ENCODE assay signal across 8 cellular contexts in genomic region chr2:72146357-72147302, GRCh38. TPM values are rescaled to one million over a fixed set of nuclear protein-coding genes. Genes with fewer than 3 reads are reported as not detected.
DNase-seq lines count a peak whose midpoint lies in the region; ATAC-seq, FAIRE-seq and TF ChIP-seq lines count a peak whose summit lies in the region.

No MANE protein-coding gene starts in this region.

- CTCF ChIA-PET in H1 (lab: Charles Lee; ENCODE audit: partially characterized antibody), result interaction anchor here (0.7 to 7.0 kb wide), 3 partner anchors 12 to 223 kb away, joined by 3 to 115 read pairs (median 3); no protein-coding TSS in a partner anchor

- H3F3A ChIP-seq in neural cell (ENCODE audit: insufficient read depth, low read length, poor library complexity, severe bottlenecking), result no peaks in the 10 kb centered on the region

- no peak overlapping the region for H2BK5ac ChIP-seq in H1 (ENCODE audit: low read depth, low read length)

- no peak overlapping the region for H3K4ac ChIP-seq in H1 (replicated peaks; ENCODE audit: insufficient read length, low read depth, low read length)

- no peak overlapping the region for H2AFZ ChIP-seq in KMS-11 (ENCODE audit: low read depth)
- no peak overlapping the region for H2AFZ ChIP-seq in H1 (ENCODE audit: low read length)
- H2AFZ ChIP-seq in neural cell (ENCODE audit: low read depth, low read length), result no peak overlapping the region

- TF ChIP-seq RAD21 in H1 (IDR thresholded peaks at IDR 0.05 in 1 of 2, conservative IDR thresholded peaks at IDR 0.05 in 1 of 2; ENCODE audit: low read depth in 2 of 2, low read length in 2 of 2) (no peak), neural cell (conservative IDR thresholded peaks at IDR 0.05) (no peak)

- DNase-seq in H1 (ENCODE audit: low read depth in 1 of 2, low spot score in 2 of 2) (peak in 1 of 2 experiments; percentile 58), NCI-H1048 (lab: John Stamatoyannopoulos, UW) (no peak), anterior cingulate cortex (lab: John Stamatoyannopoulos, UW) (no peak)

- H3K27ac ChIP-seq in BLaER1 treated with 17β-estradiol and CSF1 and Interleukin-3, amounts not matched to agents 10 nM and 100 nM, result no peak overlapping the region
- H3K27ac ChIP-seq in KMS-11 (no peak overlapping the region), H1 (ENCODE audit: low read depth, low read length) (no peak overlapping the region), neural cell (ENCODE audit: low read length) (no peak overlapping the region)

- H3K4me2 ChIP-seq in BLaER1 treated with 17β-estradiol and CSF1 and Interleukin-3, amounts not matched to agents 10 nM and 100 nM, result peak overlapping the region; percentile 85 to 99 (median 97)
- peak overlapping the region; percentile 71; the same call in 1 of the 2 replicates for H3K4me2 ChIP-seq in KMS-11
- peak overlapping the region; percentile 62 to 95 for H3K4me2 ChIP-seq in H1 (ENCODE audit: insufficient read depth in 1 of 2, low read depth in 2 of 2, low read length in 2 of 2)
- peak overlapping the region; percentile 1 for H3K4me2 ChIP-seq in neural cell (ENCODE audit: low read length)

- H3K27me3 ChIP-seq in BLaER1 treated with 17β-estradiol and CSF1 and Interleukin-3, amounts not matched to agents 10 nM and 100 nM, result peaks cover 88 to 99% (median 97%) of the 10 kb centered on the region in 11 experiments
- H3K27me3 ChIP-seq in KMS-11 (ENCODE audit: insufficient read depth, low read depth) (peaks cover 49% of the 10 kb centered on the region), H1 (replicated peaks in 1 of 4; ENCODE audit: control insufficient read depth in 3 of 4, extremely low read depth in 1 of 4, insufficient read depth in 3 of 4, low read length in 3 of 4) (peaks cover 60 to 94% (median 86%) of the 10 kb centered on the region in 4 experiments), neural cell (ENCODE audit: insufficient read depth, low read depth, low read length) (peaks cover 94% of the 10 kb centered on the region)

- ATAC-seq in HG02870 (IDR thresholded peaks at IDR 0.05; ENCODE audit: unreplicated experiment) (no peak), GM18502 (IDR thresholded peaks at IDR 0.05; ENCODE audit: poor library complexity, unreplicated experiment) (no peak)

- no peak overlapping the region for H4K91ac ChIP-seq in H1 (replicated peaks; ENCODE audit: insufficient read length, low read length)

- H2BK120ac ChIP-seq in H1 (replicated peaks; ENCODE audit: low read depth, low read length), result no peak overlapping the region

- H4K20me1 ChIP-seq in BLaER1 treated with 17β-estradiol and CSF1 and Interleukin-3, amounts not matched to agents 10 nM and 100 nM, result peaks cover 0 to 73% (median 52%) of the 10 kb centered on the region in 11 experiments; a peak in 19 of 22 replicates
- H4K20me1 ChIP-seq in KMS-11 (ENCODE audit: insufficient read depth), result no peaks in the 10 kb centered on the region
- H4K20me1 ChIP-seq in H1 (replicated peaks in 1 of 2; ENCODE audit: control insufficient read depth in 1 of 2, insufficient read depth in 2 of 2, low read length in 2 of 2), result peaks cover under 1 to 15% of the 10 kb centered on the region in 2 experiments
- H4K20me1 ChIP-seq in neural cell (ENCODE audit: insufficient read depth), result no peaks in the 10 kb centered on the region

- POLR2A ChIA-PET in H1 (lab: Charles Lee; ENCODE audit: partially characterized antibody), result no interaction called here

- H2AK5ac ChIP-seq in H1 (ENCODE audit: low read depth, low read length), result no peak overlapping the region

- no peaks in the 10 kb centered on the region for H3K36me3 ChIP-seq in BLaER1 treated with 17β-estradiol and CSF1 and Interleukin-3, amounts not matched to agents 10 nM and 100 nM
- H3K36me3 ChIP-seq in KMS-11 (ENCODE audit: insufficient read depth) (no peaks in the 10 kb centered on the region), H1 (ENCODE audit: control insufficient read depth in 2 of 4, insufficient read depth in 4 of 4, low read length in 3 of 4) (no peaks in the 10 kb centered on the region), neural cell (ENCODE audit: insufficient read depth, low read length) (no peaks in the 10 kb centered on the region)

- H3K18ac ChIP-seq in H1 (ENCODE audit: extremely low read depth, low read length), result no peak overlapping the region; the same call in 1 of the 2 replicates

- H3K56ac ChIP-seq in H1 (replicated peaks; ENCODE audit: insufficient read length, low read depth, low read length), result no peak overlapping the region

- H3K9me3 ChIP-seq in BLaER1 treated with 17β-estradiol and CSF1 and Interleukin-3, amounts not matched to agents 10 nM and 100 nM (replicated peaks in 1 of 11), result peaks cover 0 to 10% (median 0%) of the 10 kb centered on the region in 11 experiments; a peak in 10 of 22 replicates
- no peaks in the 10 kb centered on the region; a peak in 1 of 4 replicates for H3K9me3 ChIP-seq in H1 (ENCODE audit: insufficient read depth in 2 of 2, low read depth in 1 of 2, low read length in 1 of 2)
- H3K9me3 ChIP-seq in neural cell (ENCODE audit: low read length), result no peaks in the 10 kb centered on the region

- no peak for TF ChIP-seq CTCF in KMS-11 (conservative IDR thresholded peaks at IDR 0.05; ENCODE audit: low read depth, low read length)
- no peak for TF ChIP-seq CTCF in H1 (IDR thresholded peaks at IDR 0.05; ENCODE audit: control extremely low read depth in 1 of 3, insufficient read depth in 1 of 3, low read depth in 1 of 3, low read length in 3 of 3)
- no peak for TF ChIP-seq CTCF in neural cell (IDR thresholded peaks at IDR 0.05; ENCODE audit: poor library complexity, severe bottlenecking)

- H4K8ac ChIP-seq in H1 (ENCODE audit: extremely low read depth, insufficient read depth, low read length), result no peak overlapping the region

- no peak overlapping the region for H2BK15ac ChIP-seq in H1 (ENCODE audit: low read length)

- peak overlapping the region in 8 of 11 experiments; percentile 12 to 57 (median 28); a peak in 7 of 22 replicates for H3K9ac ChIP-seq in BLaER1 treated with 17β-estradiol and CSF1 and Interleukin-3, amounts not matched to agents 10 nM and 100 nM
- no peak overlapping the region for H3K9ac ChIP-seq in KMS-11
- H3K9ac ChIP-seq in H1 (replicated peaks in 1 of 4; ENCODE audit: extremely low read depth in 1 of 4, low read depth in 3 of 4, low read length in 3 of 4), result no peak overlapping the region
- no peak overlapping the region for H3K9ac ChIP-seq in neural cell (ENCODE audit: low read length)

- WGBS in H1 (ENCODE audit: extremely low coverage in 1 of 2, insufficient coverage in 1 of 2, insufficient read length in 1 of 2, insufficient replicate concordance in 2 of 2, low coverage in 1 of 2, low lambda C conversion rate in 2 of 2, missing lambda C conversion rate in 1 of 2), 2 experiments, result 2% methylated on average over 54 of the region's 58 CpGs; no CpG with 5 or more reads in 1 of the 2 experiments

- FAIRE-seq in H1 (lab: Jason Lieb, UNC), result no peak

- no peak overlapping the region for H2BK20ac ChIP-seq in H1 (ENCODE audit: low read length)

- H3K79me1 ChIP-seq in H1 (ENCODE audit: low read depth, low read length), result no peaks in the 10 kb centered on the region

- H3K79me2 ChIP-seq in KMS-11 (ENCODE audit: insufficient read depth, low read depth), result no peaks in the 10 kb centered on the region
- H3K79me2 ChIP-seq in H1 (ENCODE audit: control insufficient read depth in 1 of 2, insufficient read depth in 2 of 2, low read length in 2 of 2), result no peaks in the 10 kb centered on the region
- no peaks in the 10 kb centered on the region for H3K79me2 ChIP-seq in neural cell (replicated peaks; ENCODE audit: insufficient read depth, low read length)

- peak overlapping the region; percentile 52 to 70 (median 60) for H3K4me3 ChIP-seq in BLaER1 treated with 17β-estradiol and CSF1 and Interleukin-3, amounts not matched to agents 10 nM and 100 nM
- no peak overlapping the region for H3K4me3 ChIP-seq in KMS-11 (IDR thresholded peaks at IDR 0.05; ENCODE audit: insufficient read depth, low read depth, low read length)
- H3K4me3 ChIP-seq in H1 (ENCODE audit: extremely low read depth in 1 of 4, insufficient read depth in 2 of 4, low read depth in 3 of 4, low read length in 4 of 4), result peak overlapping the region; percentile 27 to 68 (median 38); a peak in 7 of 8 replicates
- H3K4me3 ChIP-seq in neural cell (ENCODE audit: low read length), result peak overlapping the region; percentile 60

- TF ChIP-seq EP300 in H1 (IDR thresholded peaks at IDR 0.05; ENCODE audit: borderline replicate concordance in 1 of 2, low read depth in 2 of 2, low read length in 2 of 2) (no peak), neural cell (conservative IDR thresholded peaks at IDR 0.05; ENCODE audit: poor library complexity, severe bottlenecking) (no peak)

- H3K23me2 ChIP-seq in H1 (ENCODE audit: low read depth, low read length), result peaks cover 32% of the 10 kb centered on the region

- no peak overlapping the region for H4K5ac ChIP-seq in H1 (ENCODE audit: insufficient read length, low read depth, low read length)

- H2BK12ac ChIP-seq in H1 (ENCODE audit: low read depth, low read length), result peak overlapping the region; percentile 42; the same call in 1 of the 2 replicates

- no peak overlapping the region for H3K14ac ChIP-seq in H1 (ENCODE audit: insufficient read length)

- TF ChIP-seq POLR2A in H1 (IDR thresholded peaks at IDR 0.05; ENCODE audit: control extremely low read depth in 1 of 2, low read depth in 2 of 2, low read length in 2 of 2), result no peak

- peaks cover 50 to 71% (median 61%) of the 10 kb centered on the region in 10 experiments for H3K4me1 ChIP-seq in BLaER1 treated with 17β-estradiol and CSF1 and Interleukin-3, amounts not matched to agents 10 nM and 100 nM
- H3K4me1 ChIP-seq in KMS-11 (ENCODE audit: low read depth, poor library complexity, severe bottlenecking), result peaks cover 21% of the 10 kb centered on the region
- peaks cover 7 to 48% (median 27%) of the 10 kb centered on the region in 4 experiments for H3K4me1 ChIP-seq in H1 (replicated peaks in 1 of 4; ENCODE audit: control insufficient read depth in 3 of 4, insufficient read depth in 4 of 4, low read length in 3 of 4)

- no peak overlapping the region for H3K23ac ChIP-seq in H1 (ENCODE audit: insufficient read length)

- H3K9me2 ChIP-seq in neural cell (ENCODE audit: insufficient read depth, low read length), result no peaks in the 10 kb centered on the region

TF ChIP-seq in neural cell, 6 proteins besides CTCF, POLR2A, EP300 and RAD21 (continues in another document):
- TF ChIP-seq EZH2 (IDR thresholded peaks at IDR 0.05; ENCODE audit: borderline replicate concordance, insufficient read depth, low read length, poor library complexity, severe bottlenecking), result peak; percentile 54

RNA-seq across cellular contexts. Expression of gene CYP26B1, which starts 1.0 kb away (rescaled TPM):
- 0.36 and 0.69 TPM in 2 replicates for total RNA-seq in H1 (2021; fragmentation: NEBNext Ultra II Directional; extraction: Animal tissue kit (Norgen Biotek cat#: 25700))
- polyA plus RNA-seq in H1 (2011; rRNA removed) (0.06 and 0.19 TPM in 2 replicates), neural cell (0.56 and 0.83 TPM in 2 replicates)
- polyA plus RNA-seq in H1 (2011; cell fraction: cytosol; rRNA removed), result 0.34 TPM
- 0.53 TPM for polyA plus RNA-seq in H1 (2011; cell fraction: nucleus; rRNA removed)
- polyA plus RNA-seq in H1 (2012, experiment 1 of 2), result 0.08 to 0.77 TPM (median 0.23 TPM) in 4 replicates
- 0.08 TPM for polyA plus RNA-seq in H1 (2012, experiment 2 of 2)
- 0.12 TPM for polyA plus RNA-seq in H1 (2013, experiment 1 of 2)
- polyA plus RNA-seq in H1 (2013, experiment 2 of 2), result 0.09 TPM
- polyA minus RNA-seq in H1 (2011; rRNA and poly(A)+ RNA removed), result 0.13 and 0.24 TPM in 2 replicates
- polyA minus RNA-seq in H1 (2011; cell fraction: cytosol; rRNA and poly(A)+ RNA removed), result not detected
- 0.10 TPM for polyA minus RNA-seq in H1 (2011; cell fraction: nucleus; rRNA and poly(A)+ RNA removed)
- polyA minus RNA-seq in neural cell, result 1.5 and 2.2 TPM in 2 replicates

Comparison
In these comparisons a context has a peak if more than half of its experiments do, and no peak if none do; other contexts are left out.
1. H3K4me2 ChIP-seq: peak in every context shown above with its lines; median percentile 97 in BLaER1 treated with 17β-estradiol and CSF1 and Interleukin-3, amounts not matched to agents 10 nM and 100 nM; 78 in H1; 71 in KMS-11; 1 in neural cell.
2. H3K9ac ChIP-seq: peak in BLaER1 treated with 17β-estradiol and CSF1 and Interleukin-3, amounts not matched to agents 10 nM and 100 nM (8 of 11); none in KMS-11 (single experiment), H1 (0 of 4) and neural cell (single experiment).